8 cellular contexts compared by ENCODE assay signal in the genomic region with DNA sequence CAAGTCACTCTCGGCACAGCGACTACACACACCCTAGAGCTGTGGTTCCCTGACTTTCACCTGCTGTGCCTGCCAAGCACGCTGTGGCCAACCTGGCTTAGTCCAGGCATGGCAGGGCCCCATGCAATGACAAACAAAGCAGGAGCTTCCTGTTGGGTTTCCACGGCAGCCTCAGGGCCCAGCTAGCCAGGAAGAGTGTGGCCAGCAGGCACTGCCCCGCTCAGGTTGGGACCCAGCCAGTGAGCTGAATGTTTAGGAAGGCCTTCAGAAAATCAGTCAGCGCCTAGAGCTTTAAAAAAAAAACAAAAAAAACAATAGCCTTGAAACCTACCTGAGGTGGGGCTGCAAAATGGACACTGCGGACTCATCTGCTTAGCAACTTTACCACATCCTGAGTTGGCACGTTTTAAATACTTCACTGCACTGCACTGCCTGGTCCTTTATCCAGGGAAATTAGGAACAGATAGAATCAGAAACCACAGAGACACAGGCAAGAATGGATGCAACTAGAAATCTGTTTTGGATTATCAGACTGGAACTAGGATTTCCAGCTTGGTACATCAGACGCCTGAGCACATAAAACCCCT. TPM values are rescaled to one million over a fixed set of nuclear protein-coding genes. Genes with fewer than 3 reads are reported as not detected.
A peak's percentile ranks its signal among the peaks of the same experiment; 100 is the strongest.
DNase-seq lines count a peak whose midpoint lies in the region; ATAC-seq and TF ChIP-seq lines count a peak whose summit lies in the region.

No MANE protein-coding gene starts in this region.

- H3K27ac ChIP-seq in left ventricle myocardium inferior (replicated peaks): peak overlapping the region; percentile 13
- peak overlapping the region; percentile 58 for H3K27ac ChIP-seq in substantia nigra (ENCODE audit: low read depth, low read length, poor library complexity, severe bottlenecking)

- POLR2A ChIA-PET in WTC11 (lab: Charles Lee): interaction anchor here (0.6 to 0.7 kb wide), 3 partner anchors 98 to 196 kb away, joined by 3 to 4 read pairs (median 4); no protein-coding TSS in a partner anchor
- POLR2A ChIA-PET in activated CD4-positive, alpha-beta memory T cell treated with anti-CD3 and anti-CD28 coated beads for 36 hours (lab: Charles Lee): no interaction called here

- peak overlapping the region; percentile 45; the same call in 1 of the 2 replicates for H3K27ac Mint-ChIP-seq in WTC11
- no peak overlapping the region for H3K27ac Mint-ChIP-seq in activated CD4-positive, alpha-beta memory T cell treated with anti-CD3 and anti-CD28 coated beads for 36 hours

- no peaks in the 10 kb centered on the region for H3K9me3 ChIP-seq in left ventricle myocardium inferior (replicated peaks)

- peaks cover 19% of the 10 kb centered on the region for H3K4me1 ChIP-seq in left ventricle myocardium inferior

- H3K36me3 ChIP-seq in left ventricle myocardium inferior: peaks cover 47% of the 10 kb centered on the region

- TF ChIP-seq CTCF in WTC11 (IDR thresholded peaks at IDR 0.05) (no peak), left ventricle myocardium inferior (IDR thresholded peaks at IDR 0.05; ENCODE audit: borderline replicate concordance) (no peak)

- peak; percentile 78 for DNase-seq in HS-5 (ENCODE audit: low read depth)
- DNase-seq in WTC11 (ENCODE audit: low spot score): peak; percentile 22
- DNase-seq in left ventricle myocardium inferior: no peak
- DNase-seq in substantia nigra (lab: John Stamatoyannopoulos, UW): peak in 38 of 49 donors; percentile 8 to 77 (median 41)
- DNase-seq in retina: no peak
- DNase-seq in activated CD4-positive, alpha-beta T cell treated with anti-CD3 and anti-CD28 coated beads for 4 hours: no peak
- DNase-seq in activated CD4-positive, alpha-beta memory T cell treated with anti-CD3 and anti-CD28 coated beads for 36 hours: no peak

- H3K36me3 Mint-ChIP-seq in WTC11: peaks cover 29% of the 10 kb centered on the region
- no peaks in the 10 kb centered on the region for H3K36me3 Mint-ChIP-seq in activated CD4-positive, alpha-beta memory T cell treated with anti-CD3 and anti-CD28 coated beads for 36 hours

- no peaks in the 10 kb centered on the region for H3K27me3 Mint-ChIP-seq in WTC11 (ENCODE audit: low read depth)
- peaks cover 3% of the 10 kb centered on the region for H3K27me3 Mint-ChIP-seq in activated CD4-positive, alpha-beta memory T cell treated with anti-CD3 and anti-CD28 coated beads for 36 hours

- peaks cover 3% of the 10 kb centered on the region; the same call in 1 of the 2 replicates for H3K9me3 Mint-ChIP-seq in WTC11
- peaks cover 2% of the 10 kb centered on the region for H3K9me3 Mint-ChIP-seq in activated CD4-positive, alpha-beta memory T cell treated with anti-CD3 and anti-CD28 coated beads for 36 hours

- H3K4me1 Mint-ChIP-seq in WTC11: peaks cover 20% of the 10 kb centered on the region
- peaks cover 9% of the 10 kb centered on the region for H3K4me1 Mint-ChIP-seq in activated CD4-positive, alpha-beta memory T cell treated with anti-CD3 and anti-CD28 coated beads for 36 hours (ENCODE audit: low read depth)

- H3K4me3 ChIP-seq in left ventricle myocardium inferior: no peak overlapping the region

- H3K4me3 Mint-ChIP-seq in WTC11: no peak overlapping the region
- H3K4me3 Mint-ChIP-seq in activated CD4-positive, alpha-beta memory T cell treated with anti-CD3 and anti-CD28 coated beads for 36 hours: no peak overlapping the region

- no peaks in the 10 kb centered on the region for H3K27me3 ChIP-seq in left ventricle myocardium inferior (ENCODE audit: low read depth)

- CTCF ChIA-PET in WTC11 (lab: Charles Lee): interaction anchor here (0.7 to 2.2 kb wide), 11 partner anchors 21 to 362 kb away, joined by 3 to 15 read pairs (median 3); a partner anchor contains a TSS
- CTCF ChIA-PET in activated CD4-positive, alpha-beta memory T cell treated with anti-CD3 and anti-CD28 coated beads for 36 hours (lab: Charles Lee): interaction anchor here (0.6 kb wide), 1 partner anchor 130 kb away, joined by 3 read pairs; no protein-coding TSS in a partner anchor

- intact Hi-C loops in left ventricle myocardium inferior (cut with micrococcal nuclease): no loop called here
- intact Hi-C loops in activated CD4-positive, alpha-beta memory T cell treated with anti-CD3 and anti-CD28 coated beads for 36 hours (cut with micrococcal nuclease): no loop called here

- ATAC-seq in WTC11: peak; percentile 53
- no peak for ATAC-seq in HG02759 (IDR thresholded peaks at IDR 0.05; ENCODE audit: unreplicated experiment)

TF ChIP-seq in WTC11, 78 proteins besides CTCF, POLR2A, EP300 and RAD21:
- no peak for TF ChIP-seq ATF1 (CRISPR knock-in tag; IDR thresholded peaks at IDR 0.05)
- TF ChIP-seq CREB1 (CRISPR knock-in tag; IDR thresholded peaks at IDR 0.05): no peak
- TF ChIP-seq NR2C2 (CRISPR knock-in tag; IDR thresholded peaks at IDR 0.05): no peak
- TF ChIP-seq CREM (CRISPR knock-in tag; IDR thresholded peaks at IDR 0.05): no peak
- no peak for TF ChIP-seq NFATC4 (CRISPR knock-in tag; IDR thresholded peaks at IDR 0.05)
- TF ChIP-seq, protein P1, sequence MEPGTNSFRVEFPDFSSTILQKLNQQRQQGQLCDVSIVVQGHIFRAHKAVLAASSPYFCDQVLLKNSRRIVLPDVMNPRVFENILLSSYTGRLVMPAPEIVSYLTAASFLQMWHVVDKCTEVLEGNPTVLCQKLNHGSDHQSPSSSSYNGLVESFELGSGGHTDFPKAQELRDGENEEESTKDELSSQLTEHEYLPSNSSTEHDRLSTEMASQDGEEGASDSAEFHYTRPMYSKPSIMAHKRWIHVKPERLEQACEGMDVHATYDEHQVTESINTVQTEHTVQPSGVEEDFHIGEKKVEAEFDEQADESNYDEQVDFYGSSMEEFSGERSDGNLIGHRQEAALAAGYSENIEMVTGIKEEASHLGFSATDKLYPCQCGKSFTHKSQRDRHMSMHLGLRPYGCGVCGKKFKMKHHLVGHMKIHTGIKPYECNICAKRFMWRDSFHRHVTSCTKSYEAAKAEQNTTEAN (CRISPR knock-in tag; IDR thresholded peaks at IDR 0.05): no peak
- TF ChIP-seq SMAD4 (CRISPR knock-in tag; IDR thresholded peaks at IDR 0.05): no peak
- TF ChIP-seq, protein P2, sequence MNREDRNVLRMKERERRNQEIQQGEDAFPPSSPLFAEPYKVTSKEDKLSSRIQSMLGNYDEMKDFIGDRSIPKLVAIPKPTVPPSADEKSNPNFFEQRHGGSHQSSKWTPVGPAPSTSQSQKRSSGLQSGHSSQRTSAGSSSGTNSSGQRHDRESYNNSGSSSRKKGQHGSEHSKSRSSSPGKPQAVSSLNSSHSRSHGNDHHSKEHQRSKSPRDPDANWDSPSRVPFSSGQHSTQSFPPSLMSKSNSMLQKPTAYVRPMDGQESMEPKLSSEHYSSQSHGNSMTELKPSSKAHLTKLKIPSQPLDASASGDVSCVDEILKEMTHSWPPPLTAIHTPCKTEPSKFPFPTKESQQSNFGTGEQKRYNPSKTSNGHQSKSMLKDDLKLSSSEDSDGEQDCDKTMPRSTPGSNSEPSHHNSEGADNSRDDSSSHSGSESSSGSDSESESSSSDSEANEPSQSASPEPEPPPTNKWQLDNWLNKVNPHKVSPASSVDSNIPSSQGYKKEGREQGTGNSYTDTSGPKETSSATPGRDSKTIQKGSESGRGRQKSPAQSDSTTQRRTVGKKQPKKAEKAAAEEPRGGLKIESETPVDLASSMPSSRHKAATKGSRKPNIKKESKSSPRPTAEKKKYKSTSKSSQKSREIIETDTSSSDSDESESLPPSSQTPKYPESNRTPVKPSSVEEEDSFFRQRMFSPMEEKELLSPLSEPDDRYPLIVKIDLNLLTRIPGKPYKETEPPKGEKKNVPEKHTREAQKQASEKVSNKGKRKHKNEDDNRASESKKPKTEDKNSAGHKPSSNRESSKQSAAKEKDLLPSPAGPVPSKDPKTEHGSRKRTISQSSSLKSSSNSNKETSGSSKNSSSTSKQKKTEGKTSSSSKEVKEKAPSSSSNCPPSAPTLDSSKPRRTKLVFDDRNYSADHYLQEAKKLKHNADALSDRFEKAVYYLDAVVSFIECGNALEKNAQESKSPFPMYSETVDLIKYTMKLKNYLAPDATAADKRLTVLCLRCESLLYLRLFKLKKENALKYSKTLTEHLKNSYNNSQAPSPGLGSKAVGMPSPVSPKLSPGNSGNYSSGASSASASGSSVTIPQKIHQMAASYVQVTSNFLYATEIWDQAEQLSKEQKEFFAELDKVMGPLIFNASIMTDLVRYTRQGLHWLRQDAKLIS (CRISPR knock-in tag; IDR thresholded peaks at IDR 0.05; ENCODE audit: borderline replicate concordance): no peak
- TF ChIP-seq JAZF1 (CRISPR knock-in tag; IDR thresholded peaks at IDR 0.05): no peak
- TF ChIP-seq CBFB (CRISPR knock-in tag; IDR thresholded peaks at IDR 0.05; ENCODE audit: low read depth): no peak
- no peak for TF ChIP-seq ZNF232 (CRISPR knock-in tag; IDR thresholded peaks at IDR 0.05)
- TF ChIP-seq GTF2I (CRISPR knock-in tag; conservative IDR thresholded peaks at IDR 0.05): no peak
- no peak for TF ChIP-seq ZNF396 (CRISPR knock-in tag; IDR thresholded peaks at IDR 0.05; ENCODE audit: borderline replicate concordance)
- TF ChIP-seq NR1H2 (CRISPR knock-in tag; IDR thresholded peaks at IDR 0.05): no peak
- no peak for TF ChIP-seq ETV6 (CRISPR knock-in tag; IDR thresholded peaks at IDR 0.05)
- no peak for TF ChIP-seq TEAD1 (CRISPR knock-in tag; IDR thresholded peaks at IDR 0.05)
- no peak for TF ChIP-seq TEAD4 (CRISPR knock-in tag; IDR thresholded peaks at IDR 0.05)

RNA-seq across cellular contexts. Expression of a gene that starts 36.3 kb away (rescaled TPM):
- total RNA-seq in WTC11 (2021) (not detected in 3 replicates), left ventricle myocardium inferior (not detected)
- total RNA-seq in activated CD4-positive, alpha-beta memory T cell treated with anti-CD3 and anti-CD28 coated beads for 36 hours: not detected

Comparison
In these comparisons a context has a peak if more than half of its experiments do, and no peak if none do; other contexts are left out.
1. DNase-seq: peak in HS-5 (single experiment), WTC11 (single experiment) and substantia nigra (38 of 49); none in left ventricle myocardium inferior (single experiment), retina (single experiment), activated CD4-positive, alpha-beta T cell treated with anti-CD3 and anti-CD28 coated beads for 4 hours (0 of 2) and activated CD4-positive, alpha-beta memory T cell treated with anti-CD3 and anti-CD28 coated beads for 36 hours (single experiment).